ENCODE assay signal across 27 cellular contexts in the genomic region with DNA sequence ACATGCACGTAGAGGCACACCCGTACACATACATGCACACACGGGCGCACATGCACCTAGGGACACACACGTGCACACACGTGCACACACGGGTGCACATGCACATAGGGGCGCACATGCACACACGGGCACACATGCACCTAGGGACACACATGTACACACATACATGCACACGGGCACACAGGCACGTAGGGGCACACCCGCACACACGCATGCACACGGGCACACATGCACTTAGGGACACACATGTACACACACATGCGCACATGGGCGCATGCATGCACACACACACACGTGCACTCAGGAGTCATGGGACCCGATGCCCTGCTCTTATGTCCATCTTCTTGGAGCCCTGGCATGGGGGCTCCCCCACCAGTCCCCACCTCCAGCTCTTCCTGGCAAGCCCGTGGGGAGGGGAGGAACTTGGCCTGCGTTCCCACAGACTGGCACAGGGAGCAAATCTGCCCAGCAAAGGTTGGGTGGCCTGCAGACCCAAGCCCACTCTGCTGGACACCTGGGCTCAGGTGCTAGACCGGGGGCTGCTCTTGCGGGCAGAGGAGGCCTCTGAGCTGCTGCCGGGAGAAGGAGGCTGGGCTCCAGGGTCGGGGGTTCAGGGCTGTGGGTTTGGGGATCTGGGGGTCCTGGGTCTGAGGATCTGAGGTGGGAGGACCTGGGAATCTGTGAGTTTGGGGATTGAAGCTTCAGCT. TPM values are rescaled to one million over a fixed set of nuclear protein-coding genes. Genes with fewer than 3 reads are reported as not detected.
"Had no signal": no experiment of that assay in that cellular context is flagged by ENCODE, and none has a peak within 500 bp of the region (broad histone marks: within the 10 kb centered on the region; RNA-seq: fewer than 3 reads in every experiment).

No MANE protein-coding gene starts in this region.

- H3K27me3 Mint-ChIP-seq: naive thymus-derived CD4-positive, alpha-beta T cell; stimulated activated naive CD8-positive, alpha-beta T cell treated with anti-CD3 and anti-CD28 coated beads, Interleukin-15, amount 100 ng/mL, for 72 hours had no signal

- H3K9me3 Mint-ChIP-seq: effector memory CD8-positive, alpha-beta T cell; naive thymus-derived CD4-positive, alpha-beta T cell; nephron; stimulated activated naive CD8-positive, alpha-beta T cell treated with anti-CD3 and anti-CD28 coated beads, Interleukin-15, amount 100 ng/mL, for 72 hours had no signal

- H3K27me3 ChIP-seq: hepatocyte, neutrophil, transverse colon had no signal

- DNase-seq: cerebellar nuclear complex; cortex of kidney; effector memory CD8-positive, alpha-beta T cell; foreskin fibroblast; heart left ventricle; kidney; mesendoderm; midbrain; naive thymus-derived CD4-positive, alpha-beta T cell; stimulated activated CD4-positive, alpha-beta T cell treated with anti-CD3 and anti-CD28 coated beads, Interleukin-12 subunit alpha, Interleukin-12 subunit beta, amount 100 ng/mL, for 4 hours; stimulated activated CD4-positive, alpha-beta T cell treated with anti-CD3 and anti-CD28 coated beads, Interleukin-1b, Interleukin-23, amount 100 ng/mL, for 48 hours; stimulated activated CD4-positive, alpha-beta T cell treated with anti-CD3 and anti-CD28 coated beads, Interleukin-4, amount 100 ng/mL, for 1 hour; stimulated activated CD8-positive, alpha-beta memory T cell treated with anti-CD3 and anti-CD28 coated beads, Interleukin-4, amount 100 ng/mL, for 48 hours; stimulated activated naive CD4-positive, alpha-beta T cell; stimulated activated naive CD8-positive, alpha-beta T cell treated with anti-CD3 and anti-CD28 coated beads, Interleukin-15, amount 100 ng/mL, for 72 hours; transverse colon had no signal

- H3K36me3 Mint-ChIP-seq: naive thymus-derived CD4-positive, alpha-beta T cell had no signal

- H3K4me3 Mint-ChIP-seq: effector memory CD8-positive, alpha-beta T cell; naive thymus-derived CD4-positive, alpha-beta T cell; nephron; stimulated activated naive CD8-positive, alpha-beta T cell treated with anti-CD3 and anti-CD28 coated beads, Interleukin-15, amount 100 ng/mL, for 72 hours had no signal

- H3K9me3 ChIP-seq: gastroesophageal sphincter, heart left ventricle, neutrophil, suprapubic skin, transverse colon had no signal

- H3K4me2 ChIP-seq: hepatocyte, smooth muscle cell had no signal

- ATAC-seq: effector memory CD8-positive, alpha-beta T cell; gastroesophageal sphincter; heart left ventricle; left lobe of liver; naive thymus-derived CD4-positive, alpha-beta T cell; sciatic nerve; stimulated activated naive CD8-positive, alpha-beta T cell treated with anti-CD3 and anti-CD28 coated beads, Interleukin-15, amount 100 ng/mL, for 72 hours had no signal

- H3K27ac Mint-ChIP-seq: effector memory CD8-positive, alpha-beta T cell; naive thymus-derived CD4-positive, alpha-beta T cell; nephron; progenitor cell of endocrine pancreas; stimulated activated naive CD8-positive, alpha-beta T cell treated with anti-CD3 and anti-CD28 coated beads, Interleukin-15, amount 100 ng/mL, for 72 hours had no signal

- H3K79me2 ChIP-seq: hepatocyte, parathyroid adenoma had no signal

- H3K4me3 ChIP-seq: gastroesophageal sphincter, heart left ventricle, hepatocyte, lung, smooth muscle cell, suprapubic skin, transverse colon had no signal

- H3K4me1 ChIP-seq: gastroesophageal sphincter, parathyroid adenoma had no signal

- H3K27ac ChIP-seq: gastroesophageal sphincter, heart left ventricle, hepatocyte, neutrophil, parathyroid adenoma, suprapubic skin, transverse colon had no signal

- H3K4me1 Mint-ChIP-seq: naive thymus-derived CD4-positive, alpha-beta T cell; nephron; stimulated activated naive CD8-positive, alpha-beta T cell treated with anti-CD3 and anti-CD28 coated beads, Interleukin-15, amount 100 ng/mL, for 72 hours had no signal

- H3K36me3 ChIP-seq: gastroesophageal sphincter, heart left ventricle, neutrophil, suprapubic skin, transverse colon had no signal

- H3K9ac ChIP-seq: parathyroid adenoma had no signal

- H2AFZ ChIP-seq: hepatocyte, parathyroid adenoma had no signal

RNA-seq across cellular contexts. Expression of a gene that starts 51.4 kb away (rescaled TPM):
- polyA plus RNA-seq: naive thymus-derived CD4-positive, alpha-beta T cell had no signal
